In the genomic region with DNA sequence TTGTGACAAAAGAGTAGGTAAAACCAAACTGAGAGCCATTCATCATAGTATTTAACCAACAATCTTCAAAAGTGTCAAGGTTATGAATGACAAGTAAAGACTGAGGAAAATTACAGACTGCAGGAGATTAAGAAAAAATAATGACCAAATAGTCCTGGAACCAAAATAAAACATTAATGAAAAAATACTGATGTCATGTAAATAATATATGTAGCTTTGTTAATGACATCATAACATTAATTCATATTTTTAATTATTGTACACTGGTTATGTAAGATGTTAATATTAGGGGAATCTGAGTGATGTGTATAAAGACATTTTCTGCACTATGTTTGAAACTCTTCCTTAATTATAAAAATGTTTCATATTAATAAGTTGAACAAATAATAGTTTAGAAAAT, we compare ENCODE assay signal across 26 cellular contexts.
DNase-seq lines count a peak whose midpoint lies in the region; ATAC-seq, FAIRE-seq and TF ChIP-seq lines count a peak whose summit lies in the region.
"Had no signal": no experiment of that assay in that cellular context is flagged by ENCODE, and none has a peak within 500 bp of the region (broad histone marks: within the 10 kb centered on the region; RNA-seq: fewer than 3 reads in every experiment).

No MANE protein-coding gene starts in this region.

- TF ChIP-seq POLR2A in HepG2 (IDR thresholded peaks at IDR 0.05; ENCODE audit: insufficient read depth in 1 of 2, low read depth in 2 of 2, low read length in 2 of 2) (no peak), right lobe of liver (IDR thresholded peaks at IDR 0.05) (no peak), H54 (IDR thresholded peaks at IDR 0.05; ENCODE audit: low read depth, low read length) (no peak)

- H3K79me2 ChIP-seq in HepG2 (ENCODE audit: insufficient read depth, low read length), result no peaks in the 10 kb centered on the region

- H3K27me3 ChIP-seq in HepG2 (ENCODE audit: control insufficient read depth in 1 of 2, insufficient read depth in 2 of 2, low read length in 2 of 2), result no peaks in the 10 kb centered on the region
- no peaks in the 10 kb centered on the region for H3K27me3 ChIP-seq in right lobe of liver
- no peaks in the 10 kb centered on the region for H3K27me3 ChIP-seq in small intestine (ENCODE audit: control insufficient read depth in 2 of 2, insufficient read depth in 2 of 2, low read length in 2 of 2)
- H3K27me3 ChIP-seq: BE2C, BLaER1 had no signal

- no peak overlapping the region for H3K4me2 ChIP-seq in HepG2 (ENCODE audit: low read depth, low read length)
- H3K4me2 ChIP-seq: BLaER1 had no signal

- no peak for ATAC-seq in HepG2
- ATAC-seq in right lobe of liver, result no peak
- ATAC-seq: GM12878 had no signal

- POLR2A ChIA-PET in HepG2 (lab: Yijun Ruan, JAX), result no interaction called here

- H3K27ac ChIP-seq in HepG2 (ENCODE audit: extremely low read length, insufficient read depth, low read length) (no peak overlapping the region), right lobe of liver (no peak overlapping the region), small intestine (ENCODE audit: low read depth in 1 of 2, low read length in 1 of 2) (no peak overlapping the region)
- H3K27ac ChIP-seq: 22Rv1, BLaER1 had no signal

- H3K36me3 ChIP-seq in HepG2 (replicated peaks in 1 of 2; ENCODE audit: control insufficient read depth in 1 of 2, insufficient read depth in 2 of 2, low read length in 2 of 2) (no peaks in the 10 kb centered on the region), right lobe of liver (no peaks in the 10 kb centered on the region), small intestine (ENCODE audit: control insufficient read depth in 2 of 2, insufficient read depth in 2 of 2, low read length in 2 of 2) (no peaks in the 10 kb centered on the region)
- H3K36me3 ChIP-seq: BE2C, BLaER1 had no signal

- intact Hi-C loops in HepG2 (cut with micrococcal nuclease; ENCODE audit: unreplicated experiment), result no loop called here
- intact Hi-C loops in right lobe of liver (cut with DNase I), result no loop called here

- no peak for TF ChIP-seq RAD21 in HepG2 (CRISPR knock-in tag; IDR thresholded peaks at IDR 0.05)

- H3K4me3 ChIP-seq in HepG2 (replicated peaks in 1 of 3; ENCODE audit: insufficient read depth in 1 of 3, low read depth in 2 of 3, low read length in 3 of 3) (no peak overlapping the region), right lobe of liver (no peak overlapping the region), small intestine (ENCODE audit: low read depth in 1 of 2, low read length in 2 of 2) (no peak overlapping the region)
- H3K4me3 ChIP-seq: BLaER1, GM12878 had no signal

- BruUV-seq in HepG2 (replicated peaks; lab: Mats Ljungman, UMichigan), result no TSS peak

- H3K4me1 ChIP-seq in HepG2 (ENCODE audit: insufficient read depth, low read length) (no peaks in the 10 kb centered on the region), right lobe of liver (no peaks in the 10 kb centered on the region), small intestine (ENCODE audit: control insufficient read depth in 2 of 2, insufficient read depth in 1 of 2, low read depth in 1 of 2, low read length in 1 of 2) (no peaks in the 10 kb centered on the region)
- H3K4me1 ChIP-seq: BE2C, BLaER1 had no signal

- TF ChIP-seq EP300 in HepG2 (IDR thresholded peaks at IDR 0.05; ENCODE audit: low read depth in 2 of 2, low read length in 2 of 2) (no peak), HepG2 (CRISPR knock-in tag; IDR thresholded peaks at IDR 0.05; ENCODE audit: borderline replicate concordance) (no peak)

- DNase-seq in HepG2 (ENCODE audit: low spot score) (no peak), right lobe of liver (no peak), H54 (ENCODE audit: insufficient read length, low spot score) (no peak), frontal cortex (ENCODE audit: low spot score in 2 of 2) (no peak), small intestine (no peak), EL (no peak), mesenteric fat pad (ENCODE audit: low spot score) (no peak)
- no peak for DNase-seq in activated T-cell treated with anti-CD3 and anti-CD28 coated beads, Interleukin-2, amount 50 U/mL, for 48 hours
- DNase-seq: ACHN; BE2C; C1 segment of cervical spinal cord; CD4-positive, alpha-beta memory T cell; CD4-positive, CD25-positive, alpha-beta regulatory T cell; CD8-positive, alpha-beta memory T cell; COR-L47; DMS 273 treated with DMSO at 0.1 percent for 48 hours; DMS153; DMS53; DMS79; DND-41; GDM1 had no signal

- H3K9ac ChIP-seq in HepG2 (ENCODE audit: insufficient read depth, low read depth, low read length), result no peak overlapping the region
- H3K9ac ChIP-seq: BLaER1 had no signal

- TF ChIP-seq CTCF in HepG2 (CRISPR knock-in tag; IDR thresholded peaks at IDR 0.05) (no peak), right lobe of liver (IDR thresholded peaks at IDR 0.05) (no peak)

- in situ Hi-C loops in HepG2 (cut with HindIII; ENCODE audit: extremely low pct_ligation_motif_present, low pct_unique_long_range_greater_than_20kb), result no loop called here

- H3K9me3 ChIP-seq in HepG2 (ENCODE audit: low read length) (peaks cover 6% of the 10 kb centered on the region; the same call in 1 of the 2 replicates), right lobe of liver (no peaks in the 10 kb centered on the region), small intestine (ENCODE audit: control insufficient read depth, low read depth) (no peaks in the 10 kb centered on the region)
- H3K9me3 ChIP-seq: BE2C, BLaER1 had no signal

- no peak for FAIRE-seq in HepG2 (lab: Jason Lieb, UNC)
- FAIRE-seq in H54 (lab: Jason Lieb, UNC), result peak; percentile 68
- peak; percentile 26 for FAIRE-seq in frontal cortex (lab: Jason Lieb, UNC)
- FAIRE-seq in small intestine (lab: Jason Lieb, UNC), result peak; percentile 70
- FAIRE-seq: GM12878, GM12892, GM18507 had no signal

- H4K20me1 ChIP-seq in HepG2 (ENCODE audit: insufficient read depth, low read length), result no peaks in the 10 kb centered on the region
- H4K20me1 ChIP-seq: BLaER1 had no signal

- CTCF ChIA-PET in HepG2 (lab: Yijun Ruan, JAX; ENCODE audit: low intra/inter-chr PET ratio, low total read pairs), result no interaction called here

- no peak overlapping the region for H2AFZ ChIP-seq in HepG2 (ENCODE audit: low read length)

TF ChIP-seq in HepG2, 621 proteins besides CTCF, POLR2A, EP300 and RAD21:
- TF ChIP-seq ZNF878 (CRISPR knock-in tag; IDR thresholded peaks at IDR 0.05), result no peak
- no peak for TF ChIP-seq SMAD9 (CRISPR knock-in tag; IDR thresholded peaks at IDR 0.05)
- TF ChIP-seq ATF7 (IDR thresholded peaks at IDR 0.05), result peak; percentile 79
- TF ChIP-seq ATF7 (CRISPR knock-in tag; IDR thresholded peaks at IDR 0.05), result no peak
- no peak for TF ChIP-seq SMARCC2 (IDR thresholded peaks at IDR 0.05)
